ENCODE assay signal across 9 cellular contexts in the genomic region with DNA sequence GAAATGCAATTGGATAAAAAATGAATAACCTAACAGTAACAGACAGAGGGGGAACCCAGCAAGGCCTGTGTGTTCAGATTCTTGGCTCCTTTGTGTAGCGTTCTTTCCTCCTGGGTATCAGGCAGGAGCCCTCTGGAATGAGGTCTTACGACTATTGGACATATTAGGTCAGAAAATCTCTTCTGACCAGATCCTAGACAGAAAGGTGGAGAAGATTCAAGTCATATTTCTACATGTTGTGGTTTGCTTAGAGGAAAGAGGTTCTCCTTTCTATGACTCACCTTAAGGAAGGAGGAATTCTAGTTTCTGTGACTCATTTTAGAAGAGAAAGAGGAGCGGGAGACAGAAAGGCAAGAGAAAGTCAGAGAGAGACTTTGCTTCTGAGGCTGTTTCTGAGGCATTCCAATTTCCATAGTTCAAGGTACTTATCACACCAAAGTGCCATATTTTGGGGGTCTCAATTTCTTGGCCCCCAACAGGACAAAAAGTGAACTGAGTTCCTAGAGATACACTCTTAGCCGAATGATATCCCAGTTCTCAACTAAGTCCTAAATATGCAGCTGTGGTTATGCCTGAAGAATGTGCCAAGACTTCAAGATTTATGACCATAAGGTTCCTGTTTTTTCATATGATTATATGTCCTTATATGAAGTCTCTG.
DNase-seq lines count a peak whose midpoint lies in the region; ATAC-seq and TF ChIP-seq lines count a peak whose summit lies in the region.
"Had no signal": no experiment of that assay in that cellular context is flagged by ENCODE, and none has a peak within 500 bp of the region (broad histone marks: within the 10 kb centered on the region; RNA-seq: fewer than 3 reads in every experiment).

No MANE protein-coding gene starts in this region.

- no peaks in the 10 kb centered on the region for H4K20me1 ChIP-seq in H9 (ENCODE audit: control insufficient read depth, insufficient read depth, insufficient read length)

- H3K4ac ChIP-seq in H9 (ENCODE audit: low read depth, low read length): no peak overlapping the region

- no peaks in the 10 kb centered on the region for H3K79me1 ChIP-seq in H9 (ENCODE audit: insufficient read depth, low read depth, low read length, poor library complexity, severe bottlenecking)

- no peak overlapping the region for H2BK12ac ChIP-seq in H9 (ENCODE audit: insufficient read length, low read depth, low read length)

- H3K36me3 Mint-ChIP-seq in glutamatergic neuron (ENCODE audit: unreplicated experiment) (no peaks in the 10 kb centered on the region), H9 (ENCODE audit: insufficient read depth in 1 of 3, low read depth in 3 of 3) (peaks cover 0 to 9% (median 0%) of the 10 kb centered on the region in 3 experiments; a peak in 3 of 7 replicates)

- no peaks in the 10 kb centered on the region for H3K9me3 Mint-ChIP-seq in glutamatergic neuron (ENCODE audit: unreplicated experiment)
- no peaks in the 10 kb centered on the region; a peak in 1 of 5 replicates for H3K9me3 Mint-ChIP-seq in H9
- H3K9me3 Mint-ChIP-seq: activated T-helper 2 cell treated with anti-CD3 and anti-CD28 coated beads, Interferon-gamma antibody, Interleukin-2, Interleukin-4, amounts not matched to agents 10 μg/mL and 5 μg/mL and 100 μg/mL, durations not matched to agents 14 hours and 24 hours and 36 hours had no signal

- H3K27me3 ChIP-seq in GM06990 (replicated peaks; ENCODE audit: control insufficient read depth, insufficient read depth, low read length): no peaks in the 10 kb centered on the region
- H3K27me3 ChIP-seq in H9 (ENCODE audit: insufficient read depth, low read length): no peaks in the 10 kb centered on the region

- H2BK15ac ChIP-seq in H9 (ENCODE audit: low read depth, low read length): no peak overlapping the region

- H3K4me1 Mint-ChIP-seq in glutamatergic neuron (ENCODE audit: low read depth, unreplicated experiment) (no peaks in the 10 kb centered on the region), H9 (peaks cover 11 to 17% of the 10 kb centered on the region in 2 experiments)

- H3T11ph ChIP-seq in H9 (ENCODE audit: low read length): no peak overlapping the region

- TF ChIP-seq CTCF in GM06990 (IDR thresholded peaks at IDR 0.05; ENCODE audit: insufficient read depth, low read length, poor library complexity, severe bottlenecking) (no peak), glutamatergic neuron (IDR thresholded peaks at IDR 0.05; ENCODE audit: partially characterized antibody, unreplicated experiment) (peak; percentile 24), H9 (conservative IDR thresholded peaks at IDR 0.05) (no peak; the same call in 2 of the 3 replicates)

- no peak overlapping the region for H3K27ac ChIP-seq in H9 (ENCODE audit: insufficient read length, low read depth, low read length)

- H3K9me3 ChIP-seq in H9 (ENCODE audit: control insufficient read depth, low read depth, low read length): no peaks in the 10 kb centered on the region

- no peak overlapping the region for H2BK120ac ChIP-seq in H9 (ENCODE audit: low read depth, low read length, poor library complexity, severe bottlenecking)

- H3K18ac ChIP-seq in H9 (ENCODE audit: insufficient read length, low read depth, low read length): no peak overlapping the region

- H4K8ac ChIP-seq in H9 (replicated peaks; ENCODE audit: insufficient read length, low read depth, low read length): no peak overlapping the region

- WGBS in H9 (ENCODE audit: extremely low coverage, insufficient read length, low lambda C conversion rate): no CpG with 5 or more reads among the region's 4 CpGs

- H3K27ac Mint-ChIP-seq in glutamatergic neuron (ENCODE audit: unreplicated experiment) (no peak overlapping the region), H9 (no peak overlapping the region)
- H3K27ac Mint-ChIP-seq: activated T-helper 2 cell treated with anti-CD3 and anti-CD28 coated beads, Interferon-gamma antibody, Interleukin-2, Interleukin-4, amounts not matched to agents 10 μg/mL and 5 μg/mL and 100 μg/mL, durations not matched to agents 14 hours and 24 hours and 36 hours had no signal

- no peak overlapping the region for H3K4me3 Mint-ChIP-seq in glutamatergic neuron (ENCODE audit: unreplicated experiment)
- H3K4me3 Mint-ChIP-seq in H9: no peak overlapping the region

- H3K23me2 ChIP-seq in H9 (ENCODE audit: insufficient read length, low read depth, low read length, poor library complexity, severe bottlenecking): no peaks in the 10 kb centered on the region

- H2AK5ac ChIP-seq in H9 (ENCODE audit: insufficient read length, low read length): no peak overlapping the region

- no peak overlapping the region for H3K9ac ChIP-seq in H9 (ENCODE audit: extremely low read depth, insufficient read length, low read length)

- no peak overlapping the region for H3K23ac ChIP-seq in H9 (ENCODE audit: insufficient read length, low read depth, low read length)

- H4K91ac ChIP-seq in H9 (ENCODE audit: insufficient read length, low read depth, low read length): no peak overlapping the region

- intact Hi-C loops in head of caudate nucleus (cut with DNase I): no loop called here

- no peak overlapping the region for H3K4me3 ChIP-seq in GM06990 (replicated peaks; ENCODE audit: low read depth, low read length)

- H3K4me1 ChIP-seq in H9 (ENCODE audit: insufficient read depth, low read length): peaks cover 2% of the 10 kb centered on the region; the same call in 1 of the 2 replicates

- DNase-seq in GM06990 (ENCODE audit: extremely low read depth, insufficient read length) (peak; percentile 15), NOMO-1 (lab: John Stamatoyannopoulos, UW; ENCODE audit: unreplicated experiment in 2 of 2) (peak; percentile 45 to 78), glutamatergic neuron (no peak), iPS-NIHi7 (ENCODE audit: extremely low spot score) (no peak), H9 (no peak), head of caudate nucleus (no peak)

- H3K36me3 ChIP-seq in GM06990 (ENCODE audit: control insufficient read depth, insufficient read depth, low read length): no peaks in the 10 kb centered on the region

- no peak overlapping the region for H3K56ac ChIP-seq in H9 (ENCODE audit: insufficient read length, low read depth, low read length)

- no peak overlapping the region for H3K4me2 ChIP-seq in H9 (ENCODE audit: insufficient read depth, insufficient read length, low read length)

- no peak overlapping the region for H2AFZ ChIP-seq in H9 (ENCODE audit: low read length)

- ATAC-seq in HG02588 (IDR thresholded peaks at IDR 0.05; ENCODE audit: unreplicated experiment) (peak; percentile 80), GM19397 (IDR thresholded peaks at IDR 0.05; ENCODE audit: unreplicated experiment) (no peak)

- H3K14ac ChIP-seq in H9 (ENCODE audit: insufficient read depth, low read length): no peak overlapping the region

- H3K79me2 ChIP-seq in H9 (ENCODE audit: insufficient read depth, low read length): no peaks in the 10 kb centered on the region

- no peak overlapping the region for H4K5ac ChIP-seq in H9 (ENCODE audit: insufficient read length, low read depth, low read length)

- no peaks in the 10 kb centered on the region for H3K27me3 Mint-ChIP-seq in glutamatergic neuron (ENCODE audit: unreplicated experiment)
- H3K27me3 Mint-ChIP-seq in H9 (ENCODE audit: low read depth): peaks cover 20% of the 10 kb centered on the region

- H2BK5ac ChIP-seq in H9 (ENCODE audit: insufficient read length, low read length): no peak overlapping the region

- no peak overlapping the region for H2BK20ac ChIP-seq in H9 (ENCODE audit: low read depth, low read length, poor library complexity, severe bottlenecking)

Comparison
In these comparisons a context has a peak if more than half of its experiments do, and no peak if none do; other contexts are left out.
1. DNase-seq: peak in GM06990 (single experiment) and NOMO-1 (2 of 2); none in glutamatergic neuron (single experiment), iPS-NIHi7 (single experiment), H9 (single experiment) and head of caudate nucleus (0 of 42).